Comparison of ENCODE assay signal across 1 cellular context in genomic region chr15:69557340-69558137, GRCh38.
TF ChIP-seq lines count a peak whose summit lies in the region.

No MANE protein-coding gene starts in this region.

TF ChIP-seq in HEK293, 187 proteins besides CTCF, POLR2A, EP300 and RAD21 (continued from another document and continues in another):
- TF ChIP-seq ZNF664 (tag by site-specific recombination; IDR thresholded peaks at IDR 0.05): no peak
- TF ChIP-seq ZNF184 (tag by site-specific recombination; IDR thresholded peaks at IDR 0.05): peak; percentile 90; the same call in 1 of the 2 replicates
- TF ChIP-seq ZNF174 (tag by site-specific recombination; IDR thresholded peaks at IDR 0.05): no peak
- 0 out of 2 replicates have a peak, but pooled peaks have one; percentile 15 for TF ChIP-seq ZBTB8A (tag by site-specific recombination; IDR thresholded peaks at IDR 0.05)
- TF ChIP-seq ZNF302 (tag by site-specific recombination; IDR thresholded peaks at IDR 0.05; ENCODE audit: low read depth): no peak
- peak; percentile 16; the same call in 1 of the 2 replicates for TF ChIP-seq ZNF10 (tag by site-specific recombination; IDR thresholded peaks at IDR 0.05)
- peak; percentile 23; the same call in 1 of the 2 replicates for TF ChIP-seq KLF8 (tag by site-specific recombination; IDR thresholded peaks at IDR 0.05)
- TF ChIP-seq ZNF549 (tag by site-specific recombination; IDR thresholded peaks at IDR 0.05): no peak
- TF ChIP-seq KLF16 (tag by site-specific recombination; IDR thresholded peaks at IDR 0.05): no peak
- TF ChIP-seq ELK4 (IDR thresholded peaks at IDR 0.05; ENCODE audit: borderline replicate concordance, low read depth, low read length): no peak
- TF ChIP-seq ZNF362 (tag by site-specific recombination; IDR thresholded peaks at IDR 0.05): no peak
- TF ChIP-seq BCL6B (tag by site-specific recombination; IDR thresholded peaks at IDR 0.05): no peak
- no peak for TF ChIP-seq PRDM10 (tag by site-specific recombination; IDR thresholded peaks at IDR 0.05)
- TF ChIP-seq WT1 (tag by site-specific recombination; IDR thresholded peaks at IDR 0.05): no peak
- TF ChIP-seq ZNF202 (tag by site-specific recombination; IDR thresholded peaks at IDR 0.05; ENCODE audit: borderline replicate concordance): no peak
- no peak for TF ChIP-seq ZNF138 (tag by site-specific recombination; IDR thresholded peaks at IDR 0.05; ENCODE audit: borderline replicate concordance)
- no peak for TF ChIP-seq GLI2 (tag by site-specific recombination; IDR thresholded peaks at IDR 0.05; ENCODE audit: borderline replicate concordance, low read depth)
- peak; percentile 90 for TF ChIP-seq INSM2 (tag by site-specific recombination; IDR thresholded peaks at IDR 0.05)
- TF ChIP-seq ZNF221 (tag by site-specific recombination; IDR thresholded peaks at IDR 0.05; ENCODE audit: borderline replicate concordance): no peak
- no peak for TF ChIP-seq ZNF580 (tag by site-specific recombination; IDR thresholded peaks at IDR 0.05)
- TF ChIP-seq ZNF18 (tag by site-specific recombination; IDR thresholded peaks at IDR 0.05): no peak
- TF ChIP-seq FEZF1 (tag by site-specific recombination; IDR thresholded peaks at IDR 0.05): no peak
- TF ChIP-seq ZNF596 (tag by site-specific recombination; IDR thresholded peaks at IDR 0.05): no peak
- no peak for TF ChIP-seq ZFP3 (tag by site-specific recombination; IDR thresholded peaks at IDR 0.05; ENCODE audit: low read depth)
- TF ChIP-seq ZNF561 (tag by site-specific recombination; IDR thresholded peaks at IDR 0.05; ENCODE audit: borderline replicate concordance): no peak
- TF ChIP-seq HIC1 (tag by site-specific recombination; IDR thresholded peaks at IDR 0.05): no peak
- peak; percentile 54 for TF ChIP-seq ZNF366 (tag by site-specific recombination; conservative IDR thresholded peaks at IDR 0.05)
- TF ChIP-seq ZNF48 (tag by site-specific recombination; IDR thresholded peaks at IDR 0.05): no peak
- no peak for TF ChIP-seq ZNF529 (tag by site-specific recombination; IDR thresholded peaks at IDR 0.05; ENCODE audit: insufficient replicate concordance)
- TF ChIP-seq ZNF449 (tag by site-specific recombination; IDR thresholded peaks at IDR 0.05): no peak; the same call in 1 of the 2 replicates
- TF ChIP-seq REST (tag by site-specific recombination; IDR thresholded peaks at IDR 0.05): no peak
- TF ChIP-seq MZF1 (tag by site-specific recombination; IDR thresholded peaks at IDR 0.05; ENCODE audit: borderline replicate concordance): no peak
- TF ChIP-seq ZNF791 (tag by site-specific recombination; IDR thresholded peaks at IDR 0.05): no peak
- no peak for TF ChIP-seq ZSCAN18 (tag by site-specific recombination; IDR thresholded peaks at IDR 0.05)
- no peak for TF ChIP-seq ZNF843 (tag by site-specific recombination; IDR thresholded peaks at IDR 0.05)
- TF ChIP-seq ZNF704 (tag by site-specific recombination; IDR thresholded peaks at IDR 0.05): no peak
